12 cellular contexts compared by ENCODE assay signal in genomic region chr4:167020410-167020809, GRCh38.
DNase-seq lines count a peak whose midpoint lies in the region; ATAC-seq and TF ChIP-seq lines count a peak whose summit lies in the region.
"Had no signal": no experiment of that assay in that cellular context is flagged by ENCODE, and none has a peak within 500 bp of the region (broad histone marks: within the 10 kb centered on the region; RNA-seq: fewer than 3 reads in every experiment).

No MANE protein-coding gene starts in this region.

- no peak overlapping the region for H3K4me2 ChIP-seq in mesendoderm (ENCODE audit: low read length)

- no peaks in the 10 kb centered on the region for H3K4me1 ChIP-seq in mesendoderm (ENCODE audit: control insufficient read depth, low read depth, low read length)
- H3K4me1 ChIP-seq in CD8-positive, alpha-beta memory T cell (ENCODE audit: insufficient read depth, low read length): no peaks in the 10 kb centered on the region
- H3K4me1 ChIP-seq in gastrocnemius medialis: no peaks in the 10 kb centered on the region
- H3K4me1 ChIP-seq: ascending aorta, pancreas had no signal

- H2BK120ac ChIP-seq in mesendoderm (ENCODE audit: low read depth, low read length): no peak overlapping the region

- no peak overlapping the region for H4K8ac ChIP-seq in mesendoderm (ENCODE audit: low read depth, low read length)

- no peaks in the 10 kb centered on the region for H3K9me3 ChIP-seq in CD8-positive, alpha-beta memory T cell (ENCODE audit: low read length)
- H3K9me3 ChIP-seq in gastrocnemius medialis: no peaks in the 10 kb centered on the region
- H3K9me3 ChIP-seq: ascending aorta, pancreas had no signal

- TF ChIP-seq POLR2A in gastrocnemius medialis (IDR thresholded peaks at IDR 0.05): no peak

- WGBS in mesendoderm (ENCODE audit: extremely low coverage, insufficient coverage, low lambda C conversion rate): no CpG with 5 or more reads among the region's 1 CpG

- no peak overlapping the region for H3K9ac ChIP-seq in mesendoderm (ENCODE audit: low read length)

- H3K56ac ChIP-seq in mesendoderm (ENCODE audit: low read length): no peak overlapping the region

- no peak overlapping the region for H2BK15ac ChIP-seq in mesendoderm (replicated peaks; ENCODE audit: low read depth)

- no peak overlapping the region for H2BK5ac ChIP-seq in mesendoderm (ENCODE audit: low read length)

- no peak overlapping the region for H4K5ac ChIP-seq in mesendoderm (ENCODE audit: low read length)

- no peaks in the 10 kb centered on the region for H3K4me1 Mint-ChIP-seq in CD8-positive, alpha-beta memory T cell

- H3K9me3 Mint-ChIP-seq in CD8-positive, alpha-beta memory T cell: peaks cover 0 to 2% (median 2%) of the 10 kb centered on the region in 5 donors

- TF ChIP-seq CTCF in VCaP (conservative IDR thresholded peaks at IDR 0.05) (peak; percentile 50), gastrocnemius medialis (IDR thresholded peaks at IDR 0.05 in 4 of 5, conservative IDR thresholded peaks at IDR 0.05 in 1 of 5) (no peak)

- H3K36me3 Mint-ChIP-seq in CD8-positive, alpha-beta memory T cell: no peaks in the 10 kb centered on the region

- no peak overlapping the region for H3K4me3 Mint-ChIP-seq in CD8-positive, alpha-beta memory T cell

- H3K36me3 ChIP-seq in mesendoderm (ENCODE audit: control insufficient read depth, insufficient read depth, low read length) (no peaks in the 10 kb centered on the region), gastrocnemius medialis (no peaks in the 10 kb centered on the region)
- H3K36me3 ChIP-seq in CD8-positive, alpha-beta memory T cell (ENCODE audit: insufficient read depth, low read length): no peaks in the 10 kb centered on the region
- H3K36me3 ChIP-seq: ascending aorta, pancreas had no signal

- H3K27me3 ChIP-seq in mesendoderm (ENCODE audit: insufficient read depth, low read length, poor library complexity): no peaks in the 10 kb centered on the region
- no peaks in the 10 kb centered on the region for H3K27me3 ChIP-seq in CD8-positive, alpha-beta memory T cell (ENCODE audit: insufficient read depth, low read length, poor library complexity, severe bottlenecking)
- H3K27me3 ChIP-seq in gastrocnemius medialis: no peaks in the 10 kb centered on the region
- H3K27me3 ChIP-seq: ascending aorta had no signal

- in situ Hi-C loops in gastrocnemius medialis (cut with MboI; ENCODE audit: low sequenced_read_pairs in 4 of 4): loop anchor here in 3 of 4 donors (10.0 to 25.0 kb wide), 5 partner anchors 274 to 1142 kb away; no protein-coding TSS in a partner anchor

- no peak overlapping the region for H2AK5ac ChIP-seq in mesendoderm (ENCODE audit: low read length)

- H3K4me3 ChIP-seq in mesendoderm (ENCODE audit: low read length): no peak overlapping the region
- H3K4me3 ChIP-seq in CD8-positive, alpha-beta memory T cell (ENCODE audit: low read length): no peak overlapping the region
- H3K4me3 ChIP-seq in gastrocnemius medialis: no peak overlapping the region
- H3K4me3 ChIP-seq: ascending aorta, pancreas had no signal

- intact Hi-C loops in gastrocnemius medialis (cut with DNase I; ENCODE audit: low total_unique reads): loop anchor here (5.0 kb wide), 3 partner anchors 272 to 1132 kb away; no protein-coding TSS in a partner anchor

- ATAC-seq in HG03378 (IDR thresholded peaks at IDR 0.05; ENCODE audit: unreplicated experiment): peak; percentile 41
- no peak for ATAC-seq in gastrocnemius medialis

- H3K4ac ChIP-seq in mesendoderm (ENCODE audit: low read depth, low read length): no peak overlapping the region

- no peaks in the 10 kb centered on the region for H3K27me3 Mint-ChIP-seq in CD8-positive, alpha-beta memory T cell

- H3K18ac ChIP-seq in mesendoderm (ENCODE audit: low read length): no peak overlapping the region

- CTCF ChIA-PET in CD8-positive, alpha-beta memory T cell (lab: Charles Lee): no interaction called here

- H3K79me1 ChIP-seq in mesendoderm (ENCODE audit: low read length): no peaks in the 10 kb centered on the region

- no peak overlapping the region for H3K23ac ChIP-seq in mesendoderm (ENCODE audit: low read length)

- POLR2A ChIA-PET in CD8-positive, alpha-beta memory T cell (lab: Charles Lee): no interaction called here

- H3K27ac ChIP-seq in VCaP (no peak overlapping the region), mesendoderm (ENCODE audit: low read depth, low read length) (no peak overlapping the region), gastrocnemius medialis (no peak overlapping the region)
- no peak overlapping the region for H3K27ac ChIP-seq in CD8-positive, alpha-beta memory T cell (ENCODE audit: low read depth, low read length)
- H3K27ac ChIP-seq: ascending aorta, pancreas had no signal

- no peaks in the 10 kb centered on the region for H3K79me2 ChIP-seq in mesendoderm (ENCODE audit: control insufficient read depth, insufficient read depth, low read length)

- DNase-seq in DMS 273 (lab: John Stamatoyannopoulos, UW; ENCODE audit: unreplicated experiment) (peak; percentile 0), DMS 273 treated with DMSO at 0.1 percent for 48 hours (lab: John Stamatoyannopoulos, UW) (no peak), mesendoderm (peak; percentile 63), NCI-H1105 treated with DMSO at 0.1 percent for 48 hours (lab: John Stamatoyannopoulos, UW) (no peak), gastrocnemius medialis (no peak)
- no peak for DNase-seq in CD8-positive, alpha-beta memory T cell
- DNase-seq: 8988T; activated CD4-positive, alpha-beta T cell treated with anti-CD3 and anti-CD28 coated beads, Interleukin-2, amount 50 U/mL, for 48 hours; pancreas had no signal

- H3K27ac Mint-ChIP-seq in CD8-positive, alpha-beta memory T cell: no peak overlapping the region

Comparison
In these comparisons a context has a peak if more than half of its experiments do, and no peak if none do; other contexts are left out.
1. DNase-seq: peak in DMS 273 (single experiment) and mesendoderm (single experiment); none in DMS 273 treated with DMSO at 0.1 percent for 48 hours (single experiment), CD8-positive, alpha-beta memory T cell (0 of 5), NCI-H1105 treated with DMSO at 0.1 percent for 48 hours (single experiment) and gastrocnemius medialis (0 of 2).